1 cellular context compared by ENCODE assay signal in genomic region chr14:74401504-74402241, GRCh38.
TF ChIP-seq lines count a peak whose summit lies in the region.

No MANE protein-coding gene starts in this region.

TF ChIP-seq in K562, 482 proteins besides CTCF, POLR2A, EP300 and RAD21 (continued from another document):
- TF ChIP-seq TFAP4 (CRISPR knock-in tag; IDR thresholded peaks at IDR 0.05; ENCODE audit: borderline replicate concordance) (peak; percentile 31; the same call in 1 of the 2 replicates), KDM4B (IDR thresholded peaks at IDR 0.05; ENCODE audit: borderline replicate concordance in 2 of 2, low read depth in 1 of 2) (no peak), PREB (CRISPR knock-in tag; IDR thresholded peaks at IDR 0.05) (no peak), CXXC5 (CRISPR knock-in tag; IDR thresholded peaks at IDR 0.05) (no peak)
